In the genomic region with DNA sequence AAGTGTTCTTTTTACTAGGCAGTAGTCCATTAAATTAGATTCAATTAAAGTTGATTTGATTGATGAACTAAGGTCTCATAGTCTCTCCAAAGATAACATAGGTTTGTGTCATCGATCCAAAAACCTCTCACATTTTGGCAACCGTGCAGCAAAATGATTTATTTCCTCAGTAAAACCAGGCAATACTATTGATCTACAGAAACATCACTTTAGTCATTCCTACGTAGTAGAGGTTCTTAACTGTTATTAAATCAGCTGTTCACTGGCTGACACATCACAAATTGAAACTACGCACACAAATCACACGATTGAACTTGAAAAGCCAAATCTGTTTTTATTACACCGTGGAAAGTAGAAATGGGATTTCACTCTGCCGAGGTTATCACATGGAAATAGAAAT, we compare ENCODE assay signal across 1 cellular context.
TF ChIP-seq lines count a peak whose summit lies in the region.

No MANE protein-coding gene starts in this region.

TF ChIP-seq in IMR-90, 13 proteins besides CTCF, POLR2A, EP300 and RAD21:
- TF ChIP-seq BHLHE40 (IDR thresholded peaks at IDR 0.05; ENCODE audit: low read depth, low read length) = no peak
- TF ChIP-seq RFX5 (IDR thresholded peaks at IDR 0.05; ENCODE audit: low read depth, low read length) = no peak
- TF ChIP-seq, protein P1, sequence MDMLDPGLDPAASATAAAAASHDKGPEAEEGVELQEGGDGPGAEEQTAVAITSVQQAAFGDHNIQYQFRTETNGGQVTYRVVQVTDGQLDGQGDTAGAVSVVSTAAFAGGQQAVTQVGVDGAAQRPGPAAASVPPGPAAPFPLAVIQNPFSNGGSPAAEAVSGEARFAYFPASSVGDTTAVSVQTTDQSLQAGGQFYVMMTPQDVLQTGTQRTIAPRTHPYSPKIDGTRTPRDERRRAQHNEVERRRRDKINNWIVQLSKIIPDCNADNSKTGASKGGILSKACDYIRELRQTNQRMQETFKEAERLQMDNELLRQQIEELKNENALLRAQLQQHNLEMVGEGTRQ (IDR thresholded peaks at IDR 0.05; ENCODE audit: low read depth, low read length) = no peak
- TF ChIP-seq NFE2L2 (IDR thresholded peaks at IDR 0.05; ENCODE audit: low read depth, low read length) = no peak
- TF ChIP-seq CHD1 (IDR thresholded peaks at IDR 0.05; ENCODE audit: low read depth, low read length) = no peak
- no peak for TF ChIP-seq SMC3 (IDR thresholded peaks at IDR 0.05; ENCODE audit: low read depth, low read length)
- TF ChIP-seq RCOR1 (IDR thresholded peaks at IDR 0.05; ENCODE audit: insufficient replicate concordance, low read length) = no peak
- TF ChIP-seq, protein P2, sequence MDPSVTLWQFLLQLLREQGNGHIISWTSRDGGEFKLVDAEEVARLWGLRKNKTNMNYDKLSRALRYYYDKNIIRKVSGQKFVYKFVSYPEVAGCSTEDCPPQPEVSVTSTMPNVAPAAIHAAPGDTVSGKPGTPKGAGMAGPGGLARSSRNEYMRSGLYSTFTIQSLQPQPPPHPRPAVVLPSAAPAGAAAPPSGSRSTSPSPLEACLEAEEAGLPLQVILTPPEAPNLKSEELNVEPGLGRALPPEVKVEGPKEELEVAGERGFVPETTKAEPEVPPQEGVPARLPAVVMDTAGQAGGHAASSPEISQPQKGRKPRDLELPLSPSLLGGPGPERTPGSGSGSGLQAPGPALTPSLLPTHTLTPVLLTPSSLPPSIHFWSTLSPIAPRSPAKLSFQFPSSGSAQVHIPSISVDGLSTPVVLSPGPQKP (IDR thresholded peaks at IDR 0.05; ENCODE audit: borderline replicate concordance, low read depth, low read length) = no peak
- no peak for TF ChIP-seq MAFK (IDR thresholded peaks at IDR 0.05; ENCODE audit: low read depth, low read length)
- no peak for TF ChIP-seq MXI1 (IDR thresholded peaks at IDR 0.05; ENCODE audit: borderline replicate concordance, low read depth, low read length)
- TF ChIP-seq FOS (IDR thresholded peaks at IDR 0.05; ENCODE audit: low read depth, low read length) = no peak
- TF ChIP-seq MAZ (IDR thresholded peaks at IDR 0.05; ENCODE audit: borderline replicate concordance, low read depth, low read length) = no peak
- no peak for TF ChIP-seq CEBPB (IDR thresholded peaks at IDR 0.05; ENCODE audit: low read depth, low read length)
